In genomic region chr4:10455133-10455532, GRCh38 we compare ENCODE assay signal across 28 cellular contexts. TPM values are rescaled to one million over a fixed set of nuclear protein-coding genes. Genes with fewer than 3 reads are reported as not detected.
DNase-seq lines count a peak whose midpoint lies in the region; ATAC-seq, FAIRE-seq and TF ChIP-seq lines count a peak whose summit lies in the region.
"Had no signal": no experiment of that assay in that cellular context is flagged by ENCODE, and none has a peak within 500 bp of the region (broad histone marks: within the 10 kb centered on the region; RNA-seq: fewer than 3 reads in every experiment).

No MANE protein-coding gene starts in this region.

- peaks cover 17 to 35% (median 27%) of the 10 kb centered on the region in 10 experiments for H3K4me1 ChIP-seq in BLaER1 treated with 17β-estradiol and CSF1 and Interleukin-3, amounts not matched to agents 10 nM and 100 nM
- peaks cover 14% of the 10 kb centered on the region for H3K4me1 ChIP-seq in HAP-1
- H3K4me1 ChIP-seq in K562 (replicated peaks in 1 of 2; ENCODE audit: control insufficient read depth in 2 of 2, insufficient read depth in 2 of 2, low read length in 2 of 2), result peaks cover 17 to 24% of the 10 kb centered on the region in 2 experiments; a peak in 4 of 5 replicates
- peaks cover 0 to 15% (median 8%) of the 10 kb centered on the region in 4 donors for H3K4me1 ChIP-seq in sigmoid colon
- H3K4me1 ChIP-seq: SJCRH30 had no signal

- H3K27me3 ChIP-seq in BLaER1 treated with 17β-estradiol and CSF1 and Interleukin-3, amounts not matched to agents 10 nM and 100 nM, result peaks cover 15 to 25% (median 21%) of the 10 kb centered on the region in 11 experiments
- H3K27me3 ChIP-seq in HAP-1 (ENCODE audit: low read depth) (no peaks in the 10 kb centered on the region), K562 (ENCODE audit: control insufficient read depth in 2 of 2, insufficient read depth in 2 of 2, low read length in 2 of 2) (no peaks in the 10 kb centered on the region), sigmoid colon (peaks cover 0 to 9% (median 0%) of the 10 kb centered on the region in 3 donors)
- H3K27me3 ChIP-seq: SJCRH30, vagina had no signal

- H3K79me2 ChIP-seq in K562 (ENCODE audit: control insufficient read depth, insufficient read depth, low read length), result peaks cover 95% of the 10 kb centered on the region

- no TSS peak for BruUV-seq in K562 (replicated peaks; lab: Mats Ljungman, UMichigan)

- H3K36me3 ChIP-seq in BLaER1 treated with 17β-estradiol and CSF1 and Interleukin-3, amounts not matched to agents 10 nM and 100 nM, result peaks cover 31 to 44% (median 41%) of the 10 kb centered on the region in 11 experiments
- no peaks in the 10 kb centered on the region for H3K36me3 ChIP-seq in HAP-1 (replicated peaks)
- H3K36me3 ChIP-seq in K562 (ENCODE audit: control insufficient read depth, insufficient read depth, low read length), result peaks cover 67% of the 10 kb centered on the region
- H3K36me3 ChIP-seq in sigmoid colon, result peaks cover 3 to 47% (median 15%) of the 10 kb centered on the region in 4 donors

- intact Hi-C loops in K562 (cut with micrococcal nuclease), result loop anchor here (5.0 kb wide), 2 partner anchors 43 to 283 kb away; no protein-coding TSS in a partner anchor
- intact Hi-C loops in sigmoid colon (cut with DNase I), result no loop called here

- no peak for TF ChIP-seq CTCF in K562 (IDR thresholded peaks at IDR 0.05 in 2 of 3, conservative IDR thresholded peaks at IDR 0.05 in 1 of 3; ENCODE audit: insufficient read depth in 2 of 3, low read depth in 1 of 3, low read length in 3 of 3)
- TF ChIP-seq CTCF in GM10266 (IDR thresholded peaks at IDR 0.05; ENCODE audit: control insufficient read depth, insufficient read depth, low read depth, missing control alignments), result no peak
- TF ChIP-seq CTCF in sigmoid colon (IDR thresholded peaks at IDR 0.05), result no peak

- peaks cover 0 to 6% (median 0%) of the 10 kb centered on the region in 5 donors for H3K27me3 Mint-ChIP-seq in naive thymus-derived CD8-positive, alpha-beta T cell
- H3K27me3 Mint-ChIP-seq: CD4-positive, alpha-beta memory T cell had no signal

- peak overlapping the region in 8 of 10 donors; percentile 13 to 91 (median 44) for H3K4me3 Mint-ChIP-seq in naive thymus-derived CD8-positive, alpha-beta T cell
- H3K4me3 Mint-ChIP-seq: stimulated activated memory B cell treated with anti-CD40 and anti-IgM and Interleukin-4, amounts not matched to agents 10 μg/mL and 1 μg/mL and 100 μg/mL, for 72 hours had no signal

- H3K27ac Mint-ChIP-seq in naive thymus-derived CD8-positive, alpha-beta T cell, result peak overlapping the region in 6 of 10 donors; percentile 21 to 55 (median 41)

- peak overlapping the region in 7 of 11 experiments; percentile 23 to 72 (median 60); a peak in 13 of 22 replicates for H3K27ac ChIP-seq in BLaER1 treated with 17β-estradiol and CSF1 and Interleukin-3, amounts not matched to agents 10 nM and 100 nM
- no peak overlapping the region for H3K27ac ChIP-seq in K562 (ENCODE audit: extremely low read depth, low read depth, low read length)
- H3K27ac ChIP-seq in sigmoid colon, result no peak overlapping the region
- H3K27ac ChIP-seq: heart left ventricle, neutrophil, SJCRH30, skin epidermis, vagina had no signal

- CTCF ChIA-PET in K562 (lab: Yijun Ruan, JAX; ENCODE audit: low intra/inter-chr PET ratio), result no interaction called here

- H3K9ac ChIP-seq in BLaER1 treated with 17β-estradiol and CSF1 and Interleukin-3, amounts not matched to agents 10 nM and 100 nM, result peak overlapping the region in 4 of 11 experiments; percentile 34 to 57 (median 36); a peak in 6 of 22 replicates
- peak overlapping the region in 1 of 2 experiments; percentile 70; a peak in 2 of 4 replicates for H3K9ac ChIP-seq in K562 (ENCODE audit: insufficient read depth in 1 of 2, low read depth in 2 of 2, low read length in 2 of 2)

- TF ChIP-seq EP300 in K562 (IDR thresholded peaks at IDR 0.05; ENCODE audit: low read length), result no peak
- TF ChIP-seq EP300 in sigmoid colon (IDR thresholded peaks at IDR 0.05), result no peak

- POLR2A ChIA-PET in K562 (lab: Yijun Ruan, JAX), result interaction anchor here (0.9 kb wide), 1 partner anchor 297 kb away, joined by 3 read pairs; no protein-coding TSS in a partner anchor
- POLR2A ChIA-PET in naive thymus-derived CD8-positive, alpha-beta T cell (lab: Charles Lee), result interaction anchor here (1.4 kb wide), 1 partner anchor 39 kb away, joined by 3 read pairs; no protein-coding TSS in a partner anchor

- no peaks in the 10 kb centered on the region for H3K9me1 ChIP-seq in K562 (ENCODE audit: control insufficient read depth, insufficient read depth, low read length)

- H3K9me3 ChIP-seq in BLaER1 treated with 17β-estradiol and CSF1 and Interleukin-3, amounts not matched to agents 10 nM and 100 nM (replicated peaks in 1 of 11), result peaks cover 20 to 47% (median 35%) of the 10 kb centered on the region in 11 experiments
- H3K9me3 ChIP-seq in HAP-1 (no peaks in the 10 kb centered on the region), K562 (replicated peaks; ENCODE audit: control insufficient read depth, insufficient read depth, low read depth, low read length) (no peaks in the 10 kb centered on the region; the same call in 1 of the 2 replicates), sigmoid colon (peaks cover 0 to 5% (median 0%) of the 10 kb centered on the region in 4 donors)
- H3K9me3 ChIP-seq: neutrophil, SJCRH30, vagina had no signal

- no peaks in the 10 kb centered on the region; a peak in 3 of 22 replicates for H4K20me1 ChIP-seq in BLaER1 treated with 17β-estradiol and CSF1 and Interleukin-3, amounts not matched to agents 10 nM and 100 nM
- H4K20me1 ChIP-seq in K562 (replicated peaks; ENCODE audit: control insufficient read depth, insufficient read depth, low read length), result no peaks in the 10 kb centered on the region

- 34% methylated on average over 2 of the region's 2 CpGs for WGBS in K562 (ENCODE audit: insufficient coverage, low coverage, missing lambda C conversion rate)
- 93 to 95% methylated on average over 2 of the region's 2 CpGs for WGBS in sigmoid colon, 2 donors

- TF ChIP-seq POLR2A in K562 (conservative IDR thresholded peaks at IDR 0.05), result no peak
- no peak for TF ChIP-seq POLR2A in sigmoid colon (IDR thresholded peaks at IDR 0.05)

- in situ Hi-C loops in HAP-1 (cut with MboI; ENCODE audit: low sequenced_read_pairs) (no loop called here), K562 (cut with MboI) (no loop called here)

- FAIRE-seq in K562 (lab: Jason Lieb, UNC), result no peak
- FAIRE-seq: bronchial epithelial cell, G401.6, RCC 7860, TTC549 had no signal

- H3K4me1 Mint-ChIP-seq in naive thymus-derived CD8-positive, alpha-beta T cell, result peaks cover 14 to 36% (median 34%) of the 10 kb centered on the region in 4 donors

- H3K4me3 ChIP-seq in BLaER1 treated with 17β-estradiol and CSF1 and Interleukin-3, amounts not matched to agents 10 nM and 100 nM, result no peak overlapping the region; a peak in 2 of 20 replicates
- H3K4me3 ChIP-seq in HAP-1 (no peak overlapping the region), K562 (peak overlapping the region; percentile 1; the same call in 1 of the 2 replicates), sigmoid colon (no peak overlapping the region)
- H3K4me3 ChIP-seq: SJCRH30, vagina had no signal

- no peak for ATAC-seq in K562
- ATAC-seq in naive thymus-derived CD8-positive, alpha-beta T cell, result no peak
- ATAC-seq: activated CD4-positive, alpha-beta T cell treated with anti-CD3 and anti-CD28 coated beads for 36 hours; heart left ventricle; left lobe of liver; stimulated activated memory B cell treated with anti-CD40 and anti-IgM and Interleukin-4, amounts not matched to agents 10 μg/mL and 1 μg/mL and 100 μg/mL, for 72 hours had no signal

- peaks cover 0 to 24% (median 11%) of the 10 kb centered on the region in 9 donors for H3K9me3 Mint-ChIP-seq in naive thymus-derived CD8-positive, alpha-beta T cell

- H3K36me3 Mint-ChIP-seq in naive thymus-derived CD8-positive, alpha-beta T cell, result peaks cover 25 to 48% (median 43%) of the 10 kb centered on the region in 3 donors

- H2AFZ ChIP-seq in K562 (ENCODE audit: low read depth, low read length), result no peak overlapping the region

- peak overlapping the region; percentile 41 to 80 (median 68) for H3K4me2 ChIP-seq in BLaER1 treated with 17β-estradiol and CSF1 and Interleukin-3, amounts not matched to agents 10 nM and 100 nM
- H3K4me2 ChIP-seq in K562 (ENCODE audit: insufficient read depth, low read length), result peak overlapping the region; percentile 45

- DNase-seq in HAP-1 (ENCODE audit: low spot score in 2 of 2), result peak; percentile 17 to 60
- DNase-seq in K562 (ENCODE audit: extremely low read depth in 1 of 4, low spot score in 3 of 4), result no peak
- DNase-seq in naive thymus-derived CD8-positive, alpha-beta T cell, result no peak
- DNase-seq in GM10266 (ENCODE audit: extremely low spot score), result no peak
- no peak for DNase-seq in stimulated activated CD4-positive, alpha-beta T cell treated with anti-CD3 and anti-CD28 coated beads, Interleukin-2, amount 100 ng/mL, for 24 hours
- DNase-seq in sigmoid colon, result no peak
- DNase-seq: activated CD4-positive, alpha-beta T cell treated with anti-CD3 and anti-CD28 coated beads for 36 hours; CD4-positive, alpha-beta memory T cell; cortex of kidney; heart left ventricle; immature natural killer cell; KG1; NCI-H1694 treated with DMSO at 0.1 percent for 48 hours; NCI-H345; NK-92 treated with Interleukin-12 subunit alpha and Interleukin-12 subunit beta, amount 100 ng/mL, for 24 hours; SJCRH30; stimulated activated CD4-positive, alpha-beta T cell treated with anti-CD3 and anti-CD28 coated beads, Interleukin-1b, Interleukin-23, amount 100 ng/mL, for 48 hours; T-helper 1 cell had no signal

- TF ChIP-seq RAD21 in K562 (CRISPR knock-in tag; conservative IDR thresholded peaks at IDR 0.05 in 1 of 2, IDR thresholded peaks at IDR 0.05 in 1 of 2), result no peak

RNA-seq across cellular contexts. Expression of gene ZNF518B, which starts 2.1 kb away (rescaled TPM):
- total RNA-seq in K562 (2011; cell fraction: chromatin; rRNA removed; ENCODE audit: low replicate concordance), result 40.6 and 103 TPM in 2 replicates
- 31.4 and 40.7 TPM in 2 replicates for total RNA-seq in K562 (2011; cell fraction: nucleolus; rRNA removed)
- 63.0 and 83.7 TPM in 2 replicates for total RNA-seq in K562 (2011; cell fraction: nucleoplasm; rRNA removed)
- total RNA-seq in K562 (2014; rRNA removed) (35.1 and 37.5 TPM in 2 replicates), K562 (2014; rRNA removed; fragmentation: Illumina TruSeq; extraction: Trizol) (47.4 and 51.9 TPM in 2 replicates), K562 (2015; rRNA removed; fragmentation: Illumina TruSeq; extraction: Trizol) (44.0 and 48.9 TPM in 2 replicates), K562 (2021) (38.1 and 38.4 TPM in 2 replicates), sigmoid colon (10 to 100 TPM; 20.0 to 46.0 (median 29.3) TPM)
- polyA plus RNA-seq in K562 (2011; rRNA removed) (29.4 and 48.1 TPM in 2 replicates), K562 (2014; fragmentation: Illumina TruSeq; extraction: Trizol) (24.6 and 28.8 TPM in 2 replicates), K562 (2014; fragmentation: Nextera tagmentation; extraction: Ambion mirVana) (10 to 100 TPM; 13.1 TPM), K562 (2014; rRNA removed) (19.3 and 19.8 TPM in 2 replicates), sigmoid colon (1 to 10 TPM; 4.6 to 6.3 (median 6.0) TPM)
- polyA plus RNA-seq in K562 (2011; cell fraction: cytosol; rRNA removed), result 12.8 and 16.8 TPM in 2 replicates
- 31.7 and 31.8 TPM in 2 replicates for polyA plus RNA-seq in K562 (2011; cell fraction: nucleus; rRNA removed)
- polyA plus RNA-seq in K562 (2012), result 16.6 and 17.1 TPM in 2 replicates
- polyA minus RNA-seq in K562 (2011; rRNA and poly(A)+ RNA removed), result 113 and 141 TPM in 2 replicates
- polyA minus RNA-seq in K562 (2011; cell fraction: cytosol; rRNA and poly(A)+ RNA removed), result 38.1 and 55.9 TPM in 2 replicates
- polyA minus RNA-seq in K562 (2011; cell fraction: nucleus; rRNA and poly(A)+ RNA removed), result 84.6 and 128 TPM in 2 replicates
- total RNA-seq in naive thymus-derived CD8-positive, alpha-beta T cell, result 10 to 100 TPM; 59.0 to 62.5 TPM
- polyA plus RNA-seq in naive thymus-derived CD8-positive, alpha-beta T cell, result 10 to 100 TPM; 12.0 to 19.7 (median 17.9) TPM

Comparison
In these comparisons a context has a peak if more than half of its experiments do, and no peak if none do; other contexts are left out.
1. H3K27ac ChIP-seq: peak in BLaER1 treated with 17β-estradiol and CSF1 and Interleukin-3, amounts not matched to agents 10 nM and 100 nM (7 of 11); none in K562 (single experiment) and sigmoid colon (0 of 4).
2. DNase-seq: peak in HAP-1 (2 of 2); none in K562 (0 of 4), naive thymus-derived CD8-positive, alpha-beta T cell (0 of 10), GM10266 (single experiment), stimulated activated CD4-positive, alpha-beta T cell treated with anti-CD3 and anti-CD28 coated beads, Interleukin-2, amount 100 ng/mL, for 24 hours (0 of 2) and sigmoid colon (single experiment).